Comparison of ENCODE assay signal across 34 cellular contexts in genomic region chr7:84658286-84658685, GRCh38.
"Had no signal": no experiment of that assay in that cellular context is flagged by ENCODE, and none has a peak within 500 bp of the region (broad histone marks: within the 10 kb centered on the region; RNA-seq: fewer than 3 reads in every experiment).

No MANE protein-coding gene starts in this region.

- H3K4me1 ChIP-seq: adrenal gland, body of pancreas, breast epithelium had no signal

- H3K9me3 ChIP-seq: adrenal gland, body of pancreas, breast epithelium had no signal

- H3K4me3 ChIP-seq: adrenal gland, body of pancreas, breast epithelium had no signal

- H3K27me3 ChIP-seq: adrenal gland, body of pancreas, brain microvascular endothelial cell, breast epithelium had no signal

- ATAC-seq: activated CD8-positive, alpha-beta T cell treated with anti-CD3 and anti-CD28 coated beads for 36 hours; activated naive CD4-positive, alpha-beta T cell treated with anti-CD3 and anti-CD28 coated beads, Interleukin-2, amount 50 U/mL, for 72 hours; activated T-cell treated with anti-CD3 and anti-CD28 coated beads, Interleukin-2, amount 50 U/mL, for 4 hours; activated T-cell treated with anti-CD3 and anti-CD28 coated beads, Interleukin-2, amount 50 U/mL, for 72 hours; activated T-helper 17 cell treated with anti-CD3 and anti-CD28 coated beads, Interleukin-2, amount 50 U/mL, for 72 hours; body of pancreas had no signal

- H3K36me3 ChIP-seq: adrenal gland, brain microvascular endothelial cell, breast epithelium had no signal

- DNase-seq: activated B cell treated with CpG ODN at 0.5 μM for 24 hours; activated CD4-positive, alpha-beta memory T cell treated with anti-CD3 and anti-CD28 coated beads for 36 hours; activated CD4-positive, alpha-beta T cell treated with anti-CD3 and anti-CD28 coated beads for 4 hours; activated CD4-positive, alpha-beta T cell treated with anti-CD3 and anti-CD28 coated beads, Interleukin-2, amount 10 ng/mL, durations not matched to agents 24 days and 14 days; activated CD4-positive, alpha-beta T cell treated with anti-CD3 and anti-CD28 coated beads, Interleukin-2, amount 50 U/mL, for 1 hour; activated CD4-positive, alpha-beta T cell treated with anti-CD3 and anti-CD28 coated beads, Interleukin-2, amount 50 U/mL, for 4 hours; activated CD4-positive, CD25-positive, alpha-beta regulatory T cell treated with anti-CD3 and anti-CD28 coated beads, Interleukin-2, amount 50 U/mL, for 72 hours; activated CD8-positive, alpha-beta memory T cell treated with anti-CD3 and anti-CD28 coated beads, Interleukin-2, amount 50 U/mL, for 4 hours; activated CD8-positive, alpha-beta T cell treated with anti-CD3 and anti-CD28 coated beads for 36 hours; activated effector memory CD4-positive, alpha-beta T cell treated with anti-CD3 and anti-CD28 coated beads, Interleukin-2, amount 50 U/mL, for 16 hours; activated gamma-delta T cell treated with Interleukin-2 at 50 U/mL for 16 hours; activated naive CD4-positive, alpha-beta T cell; activated naive CD4-positive, alpha-beta T cell treated with anti-CD3 and anti-CD28 coated beads for 36 hours; activated naive CD4-positive, alpha-beta T cell treated with anti-CD3 and anti-CD28 coated beads, Interleukin-2, amount 50 U/mL, for 16 hours; activated naive CD8-positive, alpha-beta T cell treated with anti-CD3 and anti-CD28 coated beads for 36 hours; activated T-cell treated with anti-CD3 and anti-CD28 coated beads for 4 hours; activated T-cell treated with anti-CD3 and anti-CD28 coated beads, Interleukin-2, amount 50 U/mL, for 1 hour; activated T-cell treated with anti-CD3 and anti-CD28 coated beads, Interleukin-2, amount 50 U/mL, for 4 hours; activated T-cell treated with anti-CD3 and anti-CD28 coated beads, Interleukin-2, amount 50 U/mL, for 72 hours; adrenal gland; amniotic stem cell; aorta; body of pancreas; brain microvascular endothelial cell; central memory CD4-positive, alpha-beta T cell; T-helper 2 cell; T-helper 9 cell had no signal

- FAIRE-seq: astrocyte, colon, TTC549 had no signal

- H3K27ac ChIP-seq: adrenal gland, body of pancreas, brain microvascular endothelial cell, breast epithelium, VCaP had no signal
